Comparison of ENCODE assay signal across 8 cellular contexts in genomic region chr2:152336854-152337510, GRCh38. TPM values are rescaled to one million over a fixed set of nuclear protein-coding genes. Genes with fewer than 3 reads are reported as not detected.
DNase-seq lines count a peak whose midpoint lies in the region; ATAC-seq and FAIRE-seq lines count a peak whose summit lies in the region.

No MANE protein-coding gene starts in this region.

- peak overlapping the region; percentile 76 for H3K4me3 Mint-ChIP-seq in activated T-cell treated with anti-CD3 and anti-CD28 coated beads, Interleukin-2, amount 50 U/mL, for 4 hours
- H3K4me3 Mint-ChIP-seq in T-cell, result peak overlapping the region; percentile 55 to 89 (median 63)

- FAIRE-seq in urothelium cell line (lab: Jason Lieb, UNC), result no peak

- no peak for ATAC-seq in activated T-cell treated with anti-CD3 and anti-CD28 coated beads, Interleukin-2, amount 50 U/mL, for 4 hours
- ATAC-seq in T-cell (replicated peaks in 1 of 4), result no peak
- no peak for ATAC-seq in GM21360 (IDR thresholded peaks at IDR 0.05; ENCODE audit: unreplicated experiment)

- CTCF ChIA-PET in T-cell (lab: Charles Lee), result no interaction called here

- H3K4me1 Mint-ChIP-seq in activated T-cell treated with anti-CD3 and anti-CD28 coated beads, Interleukin-2, amount 50 U/mL, for 4 hours (ENCODE audit: low read depth), result peaks cover 13% of the 10 kb centered on the region
- H3K4me1 Mint-ChIP-seq in T-cell, result peaks cover 12 to 18% (median 13%) of the 10 kb centered on the region in 3 donors

- no peak for DNase-seq in activated T-cell treated with anti-CD3 and anti-CD28 coated beads, Interleukin-2, amount 50 U/mL, for 4 hours
- no peak for DNase-seq in activated T-cell treated with anti-CD3 and anti-CD28 coated beads, Interleukin-2, amount 50 U/mL, for 48 hours
- DNase-seq in T-cell, result no peak
- peak; percentile 67 for DNase-seq in fibroblast of peridontal ligament (ENCODE audit: extremely low read depth)
- peak in 36 of 56 donors; percentile 2 to 71 (median 46) for DNase-seq in nucleus accumbens (lab: John Stamatoyannopoulos, UW)
- no peak for DNase-seq in urothelium cell line (ENCODE audit: low spot score)
- DNase-seq in GOT3 (lab: John Stamatoyannopoulos, UW), result no peak

- H3K36me3 Mint-ChIP-seq in activated T-cell treated with anti-CD3 and anti-CD28 coated beads, Interleukin-2, amount 50 U/mL, for 4 hours (ENCODE audit: insufficient read depth), result no peaks in the 10 kb centered on the region
- H3K36me3 Mint-ChIP-seq in T-cell, result no peaks in the 10 kb centered on the region

- POLR2A ChIA-PET in T-cell (lab: Charles Lee), result no interaction called here

- H3K27ac Mint-ChIP-seq in T-cell, result no peak overlapping the region

- peaks cover 41% of the 10 kb centered on the region for H3K27me3 Mint-ChIP-seq in activated T-cell treated with anti-CD3 and anti-CD28 coated beads, Interleukin-2, amount 50 U/mL, for 4 hours (ENCODE audit: low read depth)
- peaks cover 43 to 45% of the 10 kb centered on the region in 2 donors for H3K27me3 Mint-ChIP-seq in T-cell

- H3K9me3 Mint-ChIP-seq in activated T-cell treated with anti-CD3 and anti-CD28 coated beads, Interleukin-2, amount 50 U/mL, for 4 hours, result no peaks in the 10 kb centered on the region
- H3K9me3 Mint-ChIP-seq in T-cell, result no peaks in the 10 kb centered on the region

RNA-seq across cellular contexts. Expression of gene FMNL2, which starts 2.0 kb away (rescaled TPM):
- total RNA-seq in activated T-cell treated with anti-CD3 and anti-CD28 coated beads, Interleukin-2, amount 50 U/mL, for 4 hours, result 1 to 10 TPM in 2 of 3 donors, under 1 TPM in 1; 0.63 to 3.2 (median 1.4) TPM
- total RNA-seq in T-cell, result under 1 TPM; 0.63 to 0.96 (median 0.75) TPM

Comparison
In these comparisons a context has a peak if more than half of its experiments do, and no peak if none do; other contexts are left out.
1. DNase-seq: peak in fibroblast of peridontal ligament (single experiment) and nucleus accumbens (36 of 56); none in activated T-cell treated with anti-CD3 and anti-CD28 coated beads, Interleukin-2, amount 50 U/mL, for 4 hours (single experiment), activated T-cell treated with anti-CD3 and anti-CD28 coated beads, Interleukin-2, amount 50 U/mL, for 48 hours (0 of 2), T-cell (0 of 34), urothelium cell line (single experiment) and GOT3 (single experiment).